8 cellular contexts compared by ENCODE assay signal in the genomic region with DNA sequence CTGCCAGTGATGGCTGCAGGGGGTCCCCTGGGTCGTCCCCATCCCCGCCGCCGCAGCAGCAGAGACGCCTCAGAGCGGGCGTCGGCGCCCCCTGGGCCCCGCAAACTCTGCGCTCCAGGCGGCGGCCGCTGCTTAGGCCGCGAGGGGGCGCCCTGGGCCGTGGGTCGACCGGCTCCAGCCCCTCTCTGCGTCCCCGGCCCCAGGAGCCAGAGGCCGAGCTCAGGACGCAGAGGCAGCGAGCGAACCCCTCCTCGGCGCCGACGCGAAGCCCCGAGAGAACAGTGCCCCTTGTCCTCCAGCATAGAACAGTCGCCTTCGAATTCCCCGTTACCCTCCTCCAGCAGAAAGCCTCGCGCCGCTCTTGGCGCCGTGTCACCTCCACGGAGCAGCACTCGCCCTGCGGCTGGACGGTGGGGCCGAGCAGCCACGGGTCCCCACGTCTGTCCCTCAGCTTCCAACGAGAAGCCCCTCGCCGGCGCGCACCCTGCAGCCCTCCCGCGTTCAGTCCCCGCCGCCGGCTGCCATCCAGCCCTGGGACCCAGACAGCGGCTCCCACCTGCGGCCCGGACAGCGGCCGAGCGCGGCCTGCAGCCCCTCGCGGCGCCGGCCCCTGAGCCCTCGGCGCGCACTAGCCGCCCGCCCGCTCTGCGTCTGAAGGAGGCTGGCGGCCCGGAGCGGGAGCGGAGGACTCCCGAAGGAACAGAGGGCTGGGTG.
A peak's percentile ranks its signal among the peaks of the same experiment; 100 is the strongest.
DNase-seq lines count a peak whose midpoint lies in the region; ATAC-seq and TF ChIP-seq lines count a peak whose summit lies in the region.

No MANE protein-coding gene starts in this region.

- no peaks in the 10 kb centered on the region for H3K36me3 Mint-ChIP-seq in CD8-positive, alpha-beta T cell
- no peaks in the 10 kb centered on the region for H3K36me3 Mint-ChIP-seq in activated T-helper 2 cell treated with anti-CD3 and anti-CD28 coated beads, Interferon-gamma antibody, Interleukin-2, Interleukin-4, amounts not matched to agents 10 μg/mL and 5 μg/mL and 100 μg/mL, durations not matched to agents 14 hours and 24 hours and 36 hours (ENCODE audit: low read depth)
- peaks cover 4% of the 10 kb centered on the region for H3K36me3 Mint-ChIP-seq in type B pancreatic cell

- H3K9me3 ChIP-seq in CD8-positive, alpha-beta T cell (ENCODE audit: low read length), result no peaks in the 10 kb centered on the region
- H3K9me3 ChIP-seq in neural cell (ENCODE audit: low read length), result no peaks in the 10 kb centered on the region

- peaks cover 69% of the 10 kb centered on the region for H3K27me3 Mint-ChIP-seq in CD8-positive, alpha-beta T cell (ENCODE audit: low read depth)
- peaks cover 81% of the 10 kb centered on the region for H3K27me3 Mint-ChIP-seq in activated T-helper 2 cell treated with anti-CD3 and anti-CD28 coated beads, Interferon-gamma antibody, Interleukin-2, Interleukin-4, amounts not matched to agents 10 μg/mL and 5 μg/mL and 100 μg/mL, durations not matched to agents 14 hours and 24 hours and 36 hours (ENCODE audit: low read depth)
- peaks cover 29% of the 10 kb centered on the region for H3K27me3 Mint-ChIP-seq in type B pancreatic cell

- TF ChIP-seq CTCF in CD8-positive, alpha-beta T cell (IDR thresholded peaks at IDR 0.05), result peak; percentile 54
- TF ChIP-seq CTCF in fibroblast of villous mesenchyme (IDR thresholded peaks at IDR 0.05; ENCODE audit: insufficient read depth, low read depth, low read length), result peak; percentile 89
- peak; percentile 96 for TF ChIP-seq CTCF in neural cell (IDR thresholded peaks at IDR 0.05; ENCODE audit: poor library complexity, severe bottlenecking)
- peak; percentile 95 for TF ChIP-seq CTCF in type B pancreatic cell (conservative IDR thresholded peaks at IDR 0.05)

- peak in 5 of 7 experiments; percentile 6 to 63 (median 38) for DNase-seq in CD8-positive, alpha-beta T cell
- DNase-seq in GM19240 (ENCODE audit: insufficient read length, low spot score), result peak; percentile 51
- peak; percentile 88 for DNase-seq in OCI-M1 (lab: John Stamatoyannopoulos, UW)
- peak; percentile 32 for DNase-seq in activated T-helper 2 cell treated with anti-CD3 and anti-CD28 coated beads, Interferon-gamma antibody, Interleukin-2, Interleukin-4, amounts not matched to agents 10 μg/mL and 5 μg/mL and 100 μg/mL, durations not matched to agents 14 hours and 24 hours and 36 hours (ENCODE audit: low spot score)
- DNase-seq in fibroblast of villous mesenchyme (ENCODE audit: low read depth), result peak; percentile 58
- peak; percentile 89 for DNase-seq in type B pancreatic cell (ENCODE audit: extremely low spot score, unreplicated experiment)

- no peaks in the 10 kb centered on the region for H3K9me2 ChIP-seq in neural cell (ENCODE audit: insufficient read depth, low read length)

- peak; percentile 10 for TF ChIP-seq EP300 in neural cell (conservative IDR thresholded peaks at IDR 0.05; ENCODE audit: poor library complexity, severe bottlenecking)

- peaks cover 25% of the 10 kb centered on the region for H3K27me3 ChIP-seq in CD8-positive, alpha-beta T cell (ENCODE audit: insufficient read depth, low read length)
- no peaks in the 10 kb centered on the region for H3K27me3 ChIP-seq in neural cell (ENCODE audit: insufficient read depth, low read depth, low read length)

- H3K4me1 ChIP-seq in CD8-positive, alpha-beta T cell (ENCODE audit: insufficient read depth, low read length), result peaks cover 7% of the 10 kb centered on the region

- H3K4me3 Mint-ChIP-seq in CD8-positive, alpha-beta T cell, result peak overlapping the region; percentile 82
- H3K4me3 Mint-ChIP-seq in activated T-helper 2 cell treated with anti-CD3 and anti-CD28 coated beads, Interferon-gamma antibody, Interleukin-2, Interleukin-4, amounts not matched to agents 10 μg/mL and 5 μg/mL and 100 μg/mL, durations not matched to agents 14 hours and 24 hours and 36 hours (ENCODE audit: low read depth), result peak overlapping the region; percentile 77
- peak overlapping the region; percentile 92 for H3K4me3 Mint-ChIP-seq in type B pancreatic cell

- TF ChIP-seq RAD21 in neural cell (conservative IDR thresholded peaks at IDR 0.05), result peak; percentile 92

- H3K4me2 ChIP-seq in neural cell (ENCODE audit: low read length), result peak overlapping the region; percentile 72

- peaks cover 12% of the 10 kb centered on the region for H3K4me1 Mint-ChIP-seq in CD8-positive, alpha-beta T cell (ENCODE audit: low read depth)
- peaks cover 12% of the 10 kb centered on the region for H3K4me1 Mint-ChIP-seq in activated T-helper 2 cell treated with anti-CD3 and anti-CD28 coated beads, Interferon-gamma antibody, Interleukin-2, Interleukin-4, amounts not matched to agents 10 μg/mL and 5 μg/mL and 100 μg/mL, durations not matched to agents 14 hours and 24 hours and 36 hours (ENCODE audit: low read depth)
- H3K4me1 Mint-ChIP-seq in type B pancreatic cell (ENCODE audit: unreplicated experiment), result peaks cover 31% of the 10 kb centered on the region

- peak; percentile 51 for ATAC-seq in CD8-positive, alpha-beta T cell
- ATAC-seq in HG03280 (IDR thresholded peaks at IDR 0.05; ENCODE audit: unreplicated experiment), result peak; percentile 80

- peak overlapping the region; percentile 44 for H2AFZ ChIP-seq in neural cell (ENCODE audit: low read depth, low read length)

- no peaks in the 10 kb centered on the region for H4K20me1 ChIP-seq in neural cell (ENCODE audit: insufficient read depth)

- peak overlapping the region; percentile 59 for H3K4me3 ChIP-seq in CD8-positive, alpha-beta T cell (ENCODE audit: low read depth, low read length)
- H3K4me3 ChIP-seq in fibroblast of villous mesenchyme (ENCODE audit: low read depth, low read length) (peak overlapping the region; percentile 72), neural cell (ENCODE audit: low read length) (peak overlapping the region; percentile 83)

- H3F3A ChIP-seq in neural cell (ENCODE audit: insufficient read depth, low read length, poor library complexity, severe bottlenecking), result no peaks in the 10 kb centered on the region

- CTCF ChIA-PET in CD8-positive, alpha-beta T cell (lab: Charles Lee), result interaction anchor here (0.9 to 2.0 kb wide), 4 partner anchors 9 to 1399 kb away, joined by 3 to 6 read pairs (median 4); no protein-coding TSS in a partner anchor

- peaks cover 26% of the 10 kb centered on the region for H3K79me2 ChIP-seq in neural cell (replicated peaks; ENCODE audit: insufficient read depth, low read length)

- no peak overlapping the region for H3K27ac Mint-ChIP-seq in CD8-positive, alpha-beta T cell
- H3K27ac Mint-ChIP-seq in activated T-helper 2 cell treated with anti-CD3 and anti-CD28 coated beads, Interferon-gamma antibody, Interleukin-2, Interleukin-4, amounts not matched to agents 10 μg/mL and 5 μg/mL and 100 μg/mL, durations not matched to agents 14 hours and 24 hours and 36 hours, result no peak overlapping the region
- H3K27ac Mint-ChIP-seq in type B pancreatic cell, result peak overlapping the region; percentile 57

- no peak overlapping the region for H3K27ac ChIP-seq in CD8-positive, alpha-beta T cell (ENCODE audit: low read depth, low read length)
- H3K27ac ChIP-seq in neural cell (ENCODE audit: low read length), result peak overlapping the region; percentile 65

- no peaks in the 10 kb centered on the region for H3K9me3 Mint-ChIP-seq in CD8-positive, alpha-beta T cell
- no peaks in the 10 kb centered on the region for H3K9me3 Mint-ChIP-seq in activated T-helper 2 cell treated with anti-CD3 and anti-CD28 coated beads, Interferon-gamma antibody, Interleukin-2, Interleukin-4, amounts not matched to agents 10 μg/mL and 5 μg/mL and 100 μg/mL, durations not matched to agents 14 hours and 24 hours and 36 hours
- no peaks in the 10 kb centered on the region for H3K9me3 Mint-ChIP-seq in type B pancreatic cell

- H3K9ac ChIP-seq in neural cell (ENCODE audit: low read length), result peak overlapping the region; percentile 82

- no peaks in the 10 kb centered on the region for H3K36me3 ChIP-seq in CD8-positive, alpha-beta T cell (ENCODE audit: insufficient read depth, low read length)
- H3K36me3 ChIP-seq in neural cell (ENCODE audit: insufficient read depth, low read length), result no peaks in the 10 kb centered on the region

- POLR2A ChIA-PET in CD8-positive, alpha-beta T cell (lab: Charles Lee), result no interaction called here

- intact Hi-C loops in CD8-positive, alpha-beta T cell (cut with DNase I, micrococcal nuclease), result loop anchor here in 1 of 2 experiments (2.0 kb wide), 1 partner anchor 1400 kb away; no protein-coding TSS in a partner anchor
- intact Hi-C loops in activated T-helper 2 cell treated with anti-CD3 and anti-CD28 coated beads, Interferon-gamma antibody, Interleukin-2, Interleukin-4, amounts not matched to agents 10 μg/mL and 5 μg/mL and 100 μg/mL, durations not matched to agents 14 hours and 24 hours and 36 hours (cut with micrococcal nuclease), result loop anchor here (2.0 to 5.0 kb wide), 3 partner anchors 86 to 856 kb away; no protein-coding TSS in a partner anchor

TF ChIP-seq in neural cell, 6 proteins besides CTCF, POLR2A, EP300 and RAD21 (continues in another document):
- TF ChIP-seq SMC3 (conservative IDR thresholded peaks at IDR 0.05; ENCODE audit: poor library complexity), result peak; percentile 92
- TF ChIP-seq MXI1 (conservative IDR thresholded peaks at IDR 0.05; ENCODE audit: poor library complexity, severe bottlenecking), result peak; percentile 14
- TF ChIP-seq TAF1 (IDR thresholded peaks at IDR 0.05; ENCODE audit: low read depth), result no peak
- TF ChIP-seq EZH2 (IDR thresholded peaks at IDR 0.05; ENCODE audit: borderline replicate concordance, insufficient read depth, low read length, poor library complexity, severe bottlenecking), result no peak
- peak; percentile 46 for TF ChIP-seq POLR2AphosphoS5 (IDR thresholded peaks at IDR 0.05)

Comparison
In these comparisons a context has a peak if more than half of its experiments do, and no peak if none do; other contexts are left out.
1. DNase-seq: peak in every context shown above with its lines; median percentile 89 in type B pancreatic cell; 88 in OCI-M1; 58 in fibroblast of villous mesenchyme; 51 in GM19240; 38 in CD8-positive, alpha-beta T cell; 32 in activated T-helper 2 cell treated with anti-CD3 and anti-CD28 coated beads, Interferon-gamma antibody, Interleukin-2, Interleukin-4, amounts not matched to agents 10 μg/mL and 5 μg/mL and 100 μg/mL, durations not matched to agents 14 hours and 24 hours and 36 hours.